Comparison of ENCODE assay signal across 23 cellular contexts in the genomic region with DNA sequence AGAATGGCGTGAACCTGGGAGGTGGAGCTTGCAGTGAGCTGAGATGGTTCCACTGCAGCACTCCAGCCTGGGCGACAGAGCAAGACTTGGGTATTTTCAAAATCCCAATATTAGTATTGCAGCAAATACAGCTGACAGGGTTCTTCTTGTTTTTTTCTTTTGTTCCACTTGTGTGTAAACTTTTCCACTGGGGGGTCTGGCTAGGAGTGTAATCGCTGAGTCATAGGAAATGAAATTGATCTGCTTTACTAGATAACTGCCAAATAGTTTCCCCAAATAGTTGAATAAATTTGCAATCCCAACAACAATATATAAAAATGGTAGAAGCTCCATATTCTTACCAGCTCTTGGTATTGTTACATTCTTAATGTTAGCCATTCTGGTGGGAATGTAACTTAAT.
"Had no signal": no experiment of that assay in that cellular context is flagged by ENCODE, and none has a peak within 500 bp of the region (broad histone marks: within the 10 kb centered on the region; RNA-seq: fewer than 3 reads in every experiment).

No MANE protein-coding gene starts in this region.

- H3K9me3 ChIP-seq: body of pancreas, gastroesophageal sphincter, tibial artery, uterus had no signal

- H3K27ac Mint-ChIP-seq: activated CD8-positive, alpha-beta T cell treated with anti-CD3 and anti-CD28 coated beads, Interleukin-2, amount 10 ng/mL, durations not matched to agents 7 days and 5 days; natural killer cell; T-helper 2 cell treated with Interferon-gamma antibody and Interleukin-4, amounts not matched to agents 5 μg/mL and 100 μg/mL, for 36 hours had no signal

- H3K4me3 ChIP-seq: body of pancreas, coronary artery, gastroesophageal sphincter, hepatocyte, left ventricle myocardium inferior, skin epidermis, tibial artery, uterus had no signal

- H3K27ac ChIP-seq: body of pancreas, coronary artery, gastroesophageal sphincter, hepatocyte, left ventricle myocardium inferior, skin epidermis, tibial artery, uterus had no signal

- H3K4me1 Mint-ChIP-seq: natural killer cell had no signal

- H3K27me3 ChIP-seq: body of pancreas, gastroesophageal sphincter, hepatocyte, tibial artery, uterus had no signal

- ATAC-seq: activated CD8-positive, alpha-beta T cell treated with anti-CD3 and anti-CD28 coated beads, Interleukin-2, amount 10 ng/mL, durations not matched to agents 7 days and 5 days; activated naive CD4-positive, alpha-beta T cell treated with anti-CD3 and anti-CD28 coated beads, Interleukin-2, amount 50 U/mL, for 72 hours; body of pancreas; gastroesophageal sphincter; natural killer cell had no signal

- DNase-seq: activated CD4-positive, alpha-beta T cell treated with anti-CD3 and anti-CD28 coated beads for 48 hours; activated CD8-positive, alpha-beta memory T cell treated with anti-CD3 and anti-CD28 coated beads, Interleukin-2, amount 50 U/mL, for 4 hours; activated CD8-positive, alpha-beta T cell treated with anti-CD3 and anti-CD28 coated beads, Interleukin-2, amount 10 ng/mL, durations not matched to agents 7 days and 5 days; activated effector memory CD4-positive, alpha-beta T cell treated with anti-CD3 and anti-CD28 coated beads, Interleukin-2, amount 50 U/mL, for 16 hours; activated T-cell treated with anti-CD3 and anti-CD28 coated beads, Interleukin-2, amount 50 U/mL, for 48 hours; amniotic stem cell; body of pancreas; caudate nucleus; effector CD8-positive, alpha-beta T cell; left ventricle myocardium inferior; mesenchymal stem cell; natural killer cell; stimulated activated CD4-positive, alpha-beta T cell treated with anti-CD3 and anti-CD28 coated beads, Interleukin-4, amount 100 ng/mL, for 24 hours; stimulated activated naive CD4-positive, alpha-beta T cell; SW 1271; tibial artery; uterus had no signal

- H3K36me3 ChIP-seq: uterus had no signal

- H3K4me3 Mint-ChIP-seq: activated CD8-positive, alpha-beta T cell treated with anti-CD3 and anti-CD28 coated beads, Interleukin-2, amount 10 ng/mL, durations not matched to agents 7 days and 5 days; natural killer cell; T-helper 2 cell treated with Interferon-gamma antibody and Interleukin-4, amounts not matched to agents 5 μg/mL and 100 μg/mL, for 36 hours had no signal

- H3K4me1 ChIP-seq: body of pancreas, gastroesophageal sphincter, left ventricle myocardium inferior, tibial artery, uterus had no signal
